ENCODE assay signal across 20 cellular contexts in the genomic region with DNA sequence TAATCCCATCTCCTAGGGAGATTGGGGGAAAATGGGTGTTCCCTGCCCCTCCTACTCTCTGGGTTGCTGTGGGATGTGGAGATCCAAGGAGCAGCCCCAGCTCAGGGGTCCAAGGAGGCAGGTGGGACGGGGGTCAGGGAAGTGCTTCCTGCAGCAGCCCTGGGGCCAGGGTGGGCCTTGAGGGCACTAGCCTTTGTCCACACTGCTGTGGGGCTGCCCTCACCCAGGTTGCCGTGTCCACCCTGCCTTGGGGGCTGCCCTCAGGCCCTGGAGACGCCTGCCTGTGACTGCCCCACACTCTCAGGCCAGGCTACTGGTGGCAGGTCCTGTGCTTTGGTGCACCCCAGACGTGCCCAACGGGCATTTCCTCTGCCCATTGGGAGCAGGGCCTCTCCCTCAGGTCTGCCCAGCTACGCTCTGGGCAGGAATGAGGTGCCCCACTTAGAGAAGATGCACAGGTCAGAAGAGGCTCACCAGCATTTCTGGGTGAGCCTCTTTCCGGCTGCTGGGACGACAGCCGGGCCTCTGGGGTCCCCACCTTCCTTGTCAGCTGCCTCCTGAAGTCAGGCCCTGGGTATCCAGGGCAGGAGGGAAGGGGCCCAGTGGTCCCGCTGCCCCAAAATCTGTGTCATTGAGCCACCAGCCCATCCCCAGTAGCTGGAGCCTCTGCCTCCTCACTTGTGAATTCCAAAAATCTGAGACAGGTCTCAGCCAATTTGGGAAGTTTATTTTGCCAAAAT. TPM values are rescaled to one million over a fixed set of nuclear protein-coding genes. Genes with fewer than 3 reads are reported as not detected.
DNase-seq lines count a peak whose midpoint lies in the region; ATAC-seq and TF ChIP-seq lines count a peak whose summit lies in the region.
"Had no signal": no experiment of that assay in that cellular context is flagged by ENCODE, and none has a peak within 500 bp of the region (broad histone marks: within the 10 kb centered on the region; RNA-seq: fewer than 3 reads in every experiment).

No MANE protein-coding gene starts in this region.

- H3K27me3 ChIP-seq in PC-3 (ENCODE audit: low read length) (peaks cover 7% of the 10 kb centered on the region; the same call in 1 of the 2 replicates), neuronal stem cell (ENCODE audit: control insufficient read depth in 3 of 3, insufficient read depth in 3 of 3, low read depth in 1 of 3, low read length in 3 of 3) (peaks cover 0 to 19% (median 5%) of the 10 kb centered on the region in 3 experiments), H9 (ENCODE audit: insufficient read depth, low read length) (peaks cover 1% of the 10 kb centered on the region; the same call in 1 of the 2 replicates)
- H3K27me3 ChIP-seq: BE2C had no signal

- H2BK12ac ChIP-seq in neuronal stem cell (ENCODE audit: low read length), result peak overlapping the region; percentile 63
- H2BK12ac ChIP-seq in H9 (ENCODE audit: insufficient read length, low read depth, low read length), result no peak overlapping the region

- H3K4me1 ChIP-seq in PC-3 (ENCODE audit: insufficient read depth, low read length) (no peaks in the 10 kb centered on the region), neuronal stem cell (ENCODE audit: control insufficient read depth in 2 of 2, insufficient read depth in 1 of 2, low read depth in 1 of 2, low read length in 2 of 2) (peaks cover 0 to 3% of the 10 kb centered on the region in 2 donors), H9 (ENCODE audit: insufficient read depth, low read length) (no peaks in the 10 kb centered on the region)
- H3K4me1 ChIP-seq: BE2C had no signal

- TF ChIP-seq CTCF in PC-3 (conservative IDR thresholded peaks at IDR 0.05; ENCODE audit: low read depth, low read length) (no peak), type B pancreatic cell (conservative IDR thresholded peaks at IDR 0.05) (no peak), H9 (conservative IDR thresholded peaks at IDR 0.05) (no peak), RWPE1 (conservative IDR thresholded peaks at IDR 0.05; ENCODE audit: low read depth) (no peak)

- H3K4me3 Mint-ChIP-seq in type B pancreatic cell, result no peak overlapping the region
- H3K4me3 Mint-ChIP-seq in H9, result no peak overlapping the region
- H3K4me3 Mint-ChIP-seq: CD4-positive, alpha-beta T cell; HFFc6 had no signal

- H4K91ac ChIP-seq in neuronal stem cell (ENCODE audit: low read depth, low read length, poor library complexity) (no peak overlapping the region), H9 (ENCODE audit: insufficient read length, low read depth, low read length) (no peak overlapping the region)

- H2AFZ ChIP-seq in PC-3 (ENCODE audit: low read length), result no peak overlapping the region
- H2AFZ ChIP-seq in neuronal stem cell (ENCODE audit: low read length), result no peak overlapping the region
- H2AFZ ChIP-seq in H9 (ENCODE audit: low read length), result no peak overlapping the region

- intact Hi-C loops in PC-3 (cut with micrococcal nuclease), result no loop called here

- no peak overlapping the region for H2BK20ac ChIP-seq in H9 (ENCODE audit: low read depth, low read length, poor library complexity, severe bottlenecking)

- H3T11ph ChIP-seq in H9 (ENCODE audit: low read length), result no peak overlapping the region

- H3K4ac ChIP-seq in neuronal stem cell (ENCODE audit: low read length) (no peak overlapping the region), H9 (ENCODE audit: low read depth, low read length) (no peak overlapping the region)

- no TSS peak for BruUV-seq in PC-3 (replicated peaks; lab: Mats Ljungman, UMichigan)

- H3K27ac ChIP-seq in PC-3 (ENCODE audit: low read length) (no peak overlapping the region), neuronal stem cell (replicated peaks; ENCODE audit: low read length) (no peak overlapping the region), H9 (ENCODE audit: insufficient read length, low read depth, low read length) (no peak overlapping the region), RWPE1 (no peak overlapping the region)

- H3K36me3 ChIP-seq in PC-3 (ENCODE audit: low read depth, low read length) (no peaks in the 10 kb centered on the region), neuronal stem cell (replicated peaks in 1 of 2; ENCODE audit: control insufficient read depth in 2 of 2, insufficient read depth in 2 of 2, low read length in 2 of 2) (no peaks in the 10 kb centered on the region)
- H3K36me3 ChIP-seq: BE2C had no signal

- no CpG with 5 or more reads among the region's 10 CpGs for WGBS in neuronal stem cell (ENCODE audit: extremely low coverage in 2 of 2, insufficient read length in 2 of 2, insufficient replicate concordance in 1 of 2), 2 donors
- no CpG with 5 or more reads among the region's 10 CpGs for WGBS in H9 (ENCODE audit: extremely low coverage, insufficient read length, low lambda C conversion rate)

- CTCF ChIA-PET in PC-3 (lab: Charles Lee) (no interaction called here), RWPE1 (lab: Yijun Ruan, JAX) (no interaction called here)

- H3K4me3 ChIP-seq in PC-3 (ENCODE audit: low read length) (no peak overlapping the region), neuronal stem cell (ENCODE audit: low read length in 2 of 2) (peak overlapping the region in 1 of 2 donors; percentile 46)

- no peak overlapping the region for H3K56ac ChIP-seq in H9 (ENCODE audit: insufficient read length, low read depth, low read length)

- H3K14ac ChIP-seq in neuronal stem cell (ENCODE audit: low read length) (peak overlapping the region; percentile 63), H9 (ENCODE audit: insufficient read depth, low read length) (no peak overlapping the region)

- H2AK5ac ChIP-seq in neuronal stem cell (ENCODE audit: low read depth, low read length), result peak overlapping the region; percentile 78
- H2AK5ac ChIP-seq in H9 (ENCODE audit: insufficient read length, low read length), result no peak overlapping the region

- no peaks in the 10 kb centered on the region for H3K79me1 ChIP-seq in neuronal stem cell (ENCODE audit: low read depth, low read length)
- H3K79me1 ChIP-seq in H9 (ENCODE audit: insufficient read depth, low read depth, low read length, poor library complexity, severe bottlenecking), result no peaks in the 10 kb centered on the region

- no peaks in the 10 kb centered on the region for H3F3A ChIP-seq in PC-3 (ENCODE audit: low read length, unreplicated experiment)

- H3K9me3 Mint-ChIP-seq in type B pancreatic cell (no peaks in the 10 kb centered on the region), H9 (peaks cover 20 to 23% of the 10 kb centered on the region in 2 experiments)
- H3K9me3 Mint-ChIP-seq: CD4-positive, alpha-beta T cell had no signal

- H3K4me2 ChIP-seq in PC-3 (ENCODE audit: low read length), result no peak overlapping the region
- H3K4me2 ChIP-seq in neuronal stem cell (ENCODE audit: insufficient read depth, low read length, poor library complexity, severe bottlenecking), result no peak overlapping the region
- H3K4me2 ChIP-seq in H9 (ENCODE audit: insufficient read depth, insufficient read length, low read length), result no peak overlapping the region

- peak; percentile 11 for ATAC-seq in PC-3
- ATAC-seq in HG03571 (IDR thresholded peaks at IDR 0.05; ENCODE audit: unreplicated experiment), result no peak

- POLR2A ChIA-PET in PC-3 (lab: Charles Lee; ENCODE audit: unreplicated experiment) (no interaction called here), RWPE1 (lab: Yijun Ruan, JAX; ENCODE audit: low non-redundant PET) (no interaction called here)

- H2BK5ac ChIP-seq in neuronal stem cell (ENCODE audit: low read length) (no peak overlapping the region), H9 (ENCODE audit: insufficient read length, low read length) (no peak overlapping the region)

- no peak overlapping the region for H3K9ac ChIP-seq in PC-3 (ENCODE audit: low read length)
- peak overlapping the region; percentile 74 for H3K9ac ChIP-seq in neuronal stem cell (ENCODE audit: low read depth, low read length, poor library complexity)
- no peak overlapping the region for H3K9ac ChIP-seq in H9 (ENCODE audit: extremely low read depth, insufficient read length, low read length)

- H2BK15ac ChIP-seq in neuronal stem cell (ENCODE audit: low read length) (no peak overlapping the region), H9 (ENCODE audit: low read depth, low read length) (no peak overlapping the region)

- no peaks in the 10 kb centered on the region for H3K23me2 ChIP-seq in H9 (ENCODE audit: insufficient read length, low read depth, low read length, poor library complexity, severe bottlenecking)

- peak overlapping the region; percentile 84 for H3K18ac ChIP-seq in neuronal stem cell (ENCODE audit: low read length)
- H3K18ac ChIP-seq in H9 (ENCODE audit: insufficient read length, low read depth, low read length), result no peak overlapping the region

- DNase-seq in activated T-cell treated with anti-CD3 and anti-CD28 coated beads, Interleukin-2, amount 50 U/mL, for 48 hours, result peak; percentile 13
- no peak for DNase-seq in activated T-cell treated with anti-CD3 and anti-CD28 coated beads for 4 hours
- DNase-seq in PC-3, result no peak
- DNase-seq in neuronal stem cell (ENCODE audit: low spot score), result no peak
- peak; percentile 65 for DNase-seq in type B pancreatic cell (ENCODE audit: extremely low spot score, unreplicated experiment)
- DNase-seq in H9, result no peak
- no peak for DNase-seq in RWPE1 (ENCODE audit: low spot score)
- DNase-seq: BE2C; CD4-positive, alpha-beta T cell; DMS153; EL; HFFc6; KG1; MV-4-11; NCI-H1417; NCI-H187 treated with DMSO at 0.1 percent for 48 hours; NCI-H345; NCI-H524 treated with DMSO at 0.1 percent for 48 hours had no signal

- H3K4me1 Mint-ChIP-seq in type B pancreatic cell (ENCODE audit: unreplicated experiment) (peaks cover 6% of the 10 kb centered on the region), H9 (peaks cover 14 to 24% of the 10 kb centered on the region in 2 experiments)

- H3K9me2 ChIP-seq in PC-3 (replicated peaks; ENCODE audit: low read length), result no peaks in the 10 kb centered on the region

- peak overlapping the region; percentile 86 for H3K23ac ChIP-seq in neuronal stem cell (ENCODE audit: low read depth, low read length, poor library complexity)
- no peak overlapping the region for H3K23ac ChIP-seq in H9 (ENCODE audit: insufficient read length, low read depth, low read length)

- no peak overlapping the region for H4K8ac ChIP-seq in neuronal stem cell (ENCODE audit: low read depth, low read length)
- no peak overlapping the region for H4K8ac ChIP-seq in H9 (replicated peaks; ENCODE audit: insufficient read length, low read depth, low read length)

- peaks cover 30% of the 10 kb centered on the region for H3K27me3 Mint-ChIP-seq in type B pancreatic cell
- H3K27me3 Mint-ChIP-seq in H9 (ENCODE audit: low read depth), result peaks cover 62% of the 10 kb centered on the region

- H3K36me3 Mint-ChIP-seq in type B pancreatic cell (no peaks in the 10 kb centered on the region), H9 (ENCODE audit: insufficient read depth in 1 of 3, low read depth in 3 of 3) (peaks cover 5 to 13% (median 8%) of the 10 kb centered on the region in 3 experiments)

- H3K9me3 ChIP-seq in PC-3 (ENCODE audit: low read length) (peaks cover 8% of the 10 kb centered on the region; the same call in 1 of the 2 replicates), neuronal stem cell (replicated peaks in 1 of 2; ENCODE audit: control insufficient read depth in 2 of 2, insufficient read depth in 1 of 2, low read depth in 1 of 2, low read length in 2 of 2) (peaks cover 7 to 15% of the 10 kb centered on the region in 2 donors), H9 (ENCODE audit: control insufficient read depth, low read depth, low read length) (peaks cover 6% of the 10 kb centered on the region)
- H3K9me3 ChIP-seq: BE2C had no signal

- H4K20me1 ChIP-seq in PC-3 (ENCODE audit: low read length), result no peaks in the 10 kb centered on the region
- peaks cover 2% of the 10 kb centered on the region for H4K20me1 ChIP-seq in H9 (ENCODE audit: control insufficient read depth, insufficient read depth, insufficient read length)

- H3K79me2 ChIP-seq in PC-3 (ENCODE audit: low read length), result no peaks in the 10 kb centered on the region
- no peaks in the 10 kb centered on the region for H3K79me2 ChIP-seq in H9 (ENCODE audit: insufficient read depth, low read length)

- no peak overlapping the region for H4K5ac ChIP-seq in H9 (ENCODE audit: insufficient read length, low read depth, low read length)

- H2BK120ac ChIP-seq in neuronal stem cell (ENCODE audit: low read depth, low read length), result no peak overlapping the region
- no peak overlapping the region for H2BK120ac ChIP-seq in H9 (ENCODE audit: low read depth, low read length, poor library complexity, severe bottlenecking)

- no peak overlapping the region for H3K27ac Mint-ChIP-seq in type B pancreatic cell
- no peak overlapping the region for H3K27ac Mint-ChIP-seq in H9
- H3K27ac Mint-ChIP-seq: CD4-positive, alpha-beta T cell; HFFc6 had no signal

RNA-seq across cellular contexts. Expression of gene MMEL1, which starts 2.6 kb away (rescaled TPM):
- 1.8 TPM in 1 of 2 replicates, not detected in the other for total RNA-seq in PC-3 (2014; rRNA removed)
- 1.1 TPM for polyA plus RNA-seq in neuronal stem cell (2013, experiment 1 of 2)
- polyA plus RNA-seq in neuronal stem cell (2013, experiment 2 of 2), result 1.4 TPM
- 1.1 TPM in 1 of 2 replicates, not detected in the other for total RNA-seq in type B pancreatic cell (ENCODE audit: low replicate concordance)
- total RNA-seq in H9 (2021), result 0.42 and 0.59 TPM in 2 replicates
- total RNA-seq: HFFc6, SK-MEL-5 had no signal

RNA-seq across cellular contexts. Expression of gene PRXL2B, which starts 48.9 kb away (rescaled TPM):
- total RNA-seq in PC-3 (2014; rRNA removed) (75.0 and 85.0 TPM in 2 replicates), type B pancreatic cell (ENCODE audit: low replicate concordance) (33.7 and 40.3 TPM in 2 replicates), H9 (2021) (40.7 and 49.6 TPM in 2 replicates)
- 35.1 TPM for polyA plus RNA-seq in neuronal stem cell (2013, experiment 1 of 2)
- polyA plus RNA-seq in neuronal stem cell (2013, experiment 2 of 2), result 35.3 TPM

Comparison
In these comparisons a context has a peak if more than half of its experiments do, and no peak if none do; other contexts are left out.
1. DNase-seq: peak in activated T-cell treated with anti-CD3 and anti-CD28 coated beads, Interleukin-2, amount 50 U/mL, for 48 hours (2 of 2) and type B pancreatic cell (single experiment); none in activated T-cell treated with anti-CD3 and anti-CD28 coated beads for 4 hours (single experiment), PC-3 (single experiment), neuronal stem cell (single experiment), H9 (single experiment) and RWPE1 (single experiment).